In the genomic region with DNA sequence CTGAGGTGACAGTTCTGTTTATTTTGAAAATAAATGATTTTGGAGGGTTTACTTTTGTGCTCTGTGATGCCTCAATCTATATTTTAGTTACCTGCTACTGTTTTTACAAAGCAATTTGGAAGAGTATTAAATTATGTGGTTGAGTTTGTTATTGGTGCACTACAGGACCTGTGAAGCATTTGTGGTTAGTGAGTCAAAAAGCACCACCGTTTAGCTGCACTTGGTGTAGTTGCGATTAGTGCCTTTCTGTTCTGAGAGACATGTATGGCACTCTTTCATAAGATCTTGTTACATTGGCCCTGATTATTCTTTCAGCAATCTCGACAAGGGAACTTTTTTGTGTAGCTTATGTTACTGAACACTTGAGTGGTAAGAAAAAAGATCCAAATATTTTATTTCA, we compare ENCODE assay signal across 12 cellular contexts.
A peak's percentile ranks its signal among the peaks of the same experiment; 100 is the strongest.
DNase-seq lines count a peak whose midpoint lies in the region; ATAC-seq and TF ChIP-seq lines count a peak whose summit lies in the region.
"Had no signal": no experiment of that assay in that cellular context is flagged by ENCODE, and none has a peak within 500 bp of the region (broad histone marks: within the 10 kb centered on the region; RNA-seq: fewer than 3 reads in every experiment).

No MANE protein-coding gene starts in this region.

- H3K4me3 ChIP-seq in brain microvascular endothelial cell (ENCODE audit: low read depth, low read length) = no peak overlapping the region
- H3K4me3 ChIP-seq: mucosa of descending colon, thyroid gland had no signal

- H3K9me3 Mint-ChIP-seq in activated T-cell treated with anti-CD3 and anti-CD28 coated beads, Interleukin-2, amount 50 U/mL, for 24 hours = no peaks in the 10 kb centered on the region

- no peaks in the 10 kb centered on the region for H3K36me3 ChIP-seq in brain microvascular endothelial cell (replicated peaks)
- H3K36me3 ChIP-seq: thyroid gland had no signal

- no peak for TF ChIP-seq CTCF in GM13977 (IDR thresholded peaks at IDR 0.05; ENCODE audit: extremely low read depth, insufficient read depth, missing control alignments)
- no peak for TF ChIP-seq CTCF in brain microvascular endothelial cell (IDR thresholded peaks at IDR 0.05; ENCODE audit: low read depth, low read length, missing control alignments)

- peaks cover 31% of the 10 kb centered on the region for H3K36me3 Mint-ChIP-seq in activated T-cell treated with anti-CD3 and anti-CD28 coated beads, Interleukin-2, amount 50 U/mL, for 24 hours (ENCODE audit: low read depth)

- peak; percentile 84 for ATAC-seq in GM19455 (IDR thresholded peaks at IDR 0.05; ENCODE audit: unreplicated experiment)
- peak; percentile 94 for ATAC-seq in HG03520 (IDR thresholded peaks at IDR 0.05; ENCODE audit: unreplicated experiment)
- ATAC-seq in left colon = no peak
- ATAC-seq: mucosa of descending colon had no signal

- H3K27me3 ChIP-seq in brain microvascular endothelial cell (replicated peaks) = no peaks in the 10 kb centered on the region
- H3K27me3 ChIP-seq: thyroid gland had no signal

- no peak overlapping the region for H3K27ac ChIP-seq in brain microvascular endothelial cell
- H3K27ac ChIP-seq: C4-2B, thyroid gland had no signal

- H3K27ac Mint-ChIP-seq in activated T-cell treated with anti-CD3 and anti-CD28 coated beads, Interleukin-2, amount 50 U/mL, for 24 hours = no peak overlapping the region

- H3K27me3 Mint-ChIP-seq in activated T-cell treated with anti-CD3 and anti-CD28 coated beads, Interleukin-2, amount 50 U/mL, for 24 hours = no peaks in the 10 kb centered on the region

- peaks cover 10% of the 10 kb centered on the region for H3K4me1 Mint-ChIP-seq in activated T-cell treated with anti-CD3 and anti-CD28 coated beads, Interleukin-2, amount 50 U/mL, for 24 hours (ENCODE audit: low read depth)

- H3K4me3 Mint-ChIP-seq in activated T-cell treated with anti-CD3 and anti-CD28 coated beads, Interleukin-2, amount 50 U/mL, for 24 hours = no peak overlapping the region

- in situ Hi-C loops in GM13977 (cut with MboI; ENCODE audit: low pct_unique_long_range_greater_than_20kb, low sequenced_read_pairs, unreplicated experiment) = no loop called here
- in situ Hi-C loops in brain microvascular endothelial cell (cut with HindIII; ENCODE audit: low pct_ligation_motif_present, low sequenced_read_pairs) = no loop called here

- DNase-seq in GM13977 (ENCODE audit: low spot score) (peak; percentile 6), brain microvascular endothelial cell (peak; percentile 32), left colon (no peak), NCI-H1694 (lab: John Stamatoyannopoulos, UW) (no peak), NCI-H345 (lab: John Stamatoyannopoulos, UW) (no peak)
- no peak for DNase-seq in activated T-cell treated with anti-CD3 and anti-CD28 coated beads, Interleukin-2, amount 50 U/mL, for 24 hours
- DNase-seq: aorta, mucosa of descending colon, thyroid gland had no signal

- intact Hi-C loops in left colon (cut with DNase I, micrococcal nuclease) = no loop called here

Comparison
In these comparisons a context has a peak if more than half of its experiments do, and no peak if none do; other contexts are left out.
1. DNase-seq: peak in GM13977 (single experiment) and brain microvascular endothelial cell (single experiment); none in left colon (0 of 2), activated T-cell treated with anti-CD3 and anti-CD28 coated beads, Interleukin-2, amount 50 U/mL, for 24 hours (single experiment), NCI-H1694 (single experiment) and NCI-H345 (single experiment).